11 cellular contexts compared by ENCODE assay signal in genomic region chr1:29639741-29640427, GRCh38.
A peak's percentile ranks its signal among the peaks of the same experiment; 100 is the strongest.
DNase-seq lines count a peak whose midpoint lies in the region; ATAC-seq, FAIRE-seq and TF ChIP-seq lines count a peak whose summit lies in the region.
"Had no signal": no experiment of that assay in that cellular context is flagged by ENCODE, and none has a peak within 500 bp of the region (broad histone marks: within the 10 kb centered on the region; RNA-seq: fewer than 3 reads in every experiment).

No MANE protein-coding gene starts in this region.

- DNase-seq in AG04450 (ENCODE audit: low read depth, low spot score) (peak; percentile 33), HCT116 (ENCODE audit: low read depth, low spot score) (peak; percentile 58), astrocyte of the cerebellum (ENCODE audit: low read depth) (peak; percentile 76), left lobe of liver (ENCODE audit: low spot score) (peak; percentile 31), NCI-H1436 (lab: John Stamatoyannopoulos, UW) (no peak), pancreas (no peak)
- DNase-seq: activated naive CD8-positive, alpha-beta T cell treated with anti-CD3 and anti-CD28 coated beads, Interleukin-2, amount 50 U/mL, for 24 hours; CD8-positive, alpha-beta memory T cell had no signal

- no peak for TF ChIP-seq POLR2A in HCT116 (IDR thresholded peaks at IDR 0.05; ENCODE audit: borderline replicate concordance, extremely low read depth, insufficient read depth, insufficient read length)

- H3K9me3 ChIP-seq in AG04450 (ENCODE audit: control insufficient read depth, insufficient read depth, low read length) (no peaks in the 10 kb centered on the region), HCT116 (ENCODE audit: control insufficient read depth in 1 of 2, insufficient read depth in 1 of 2, low read depth in 1 of 2, low read length in 2 of 2) (no peaks in the 10 kb centered on the region), pancreas (no peaks in the 10 kb centered on the region)

- H3K4me1 ChIP-seq in HCT116 (ENCODE audit: control insufficient read depth in 1 of 2, insufficient read depth in 2 of 2, low read length in 2 of 2): peaks cover 20 to 34% of the 10 kb centered on the region in 2 experiments
- no peaks in the 10 kb centered on the region for H3K4me1 ChIP-seq in pancreas

- H3K36me3 ChIP-seq in HCT116 (ENCODE audit: control insufficient read depth in 1 of 2, insufficient read depth in 2 of 2, low read length in 2 of 2) (no peaks in the 10 kb centered on the region), pancreas (no peaks in the 10 kb centered on the region)

- in situ Hi-C loops in astrocyte of the cerebellum (cut with HindIII; ENCODE audit: low sequenced_read_pairs): no loop called here

- peak overlapping the region; percentile 94 for H2AFZ ChIP-seq in HCT116 (ENCODE audit: low read depth, low read length, poor library complexity, severe bottlenecking)

- H3K4me3 ChIP-seq in AG04450 (ENCODE audit: low read depth, low read length): no peak overlapping the region
- H3K4me3 ChIP-seq in HCT116 (replicated peaks in 1 of 2; ENCODE audit: low read depth in 1 of 2, low read length in 2 of 2): peak overlapping the region in 1 of 2 experiments; percentile 19; a peak in 1 of 4 replicates
- no peak overlapping the region for H3K4me3 ChIP-seq in astrocyte of the cerebellum (ENCODE audit: low read depth, low read length)
- no peak overlapping the region for H3K4me3 ChIP-seq in pancreas
- H3K4me3 ChIP-seq: lung had no signal

- H3K9me2 ChIP-seq in HCT116 (ENCODE audit: insufficient read depth): no peaks in the 10 kb centered on the region

- no peak overlapping the region for H3K27ac ChIP-seq in AG04450 (ENCODE audit: low read depth, low read length)
- H3K27ac ChIP-seq in HCT116 (ENCODE audit: low read depth, low read length): peak overlapping the region; percentile 42
- no peak overlapping the region for H3K27ac ChIP-seq in pancreas

- POLR2A ChIA-PET in AG04450 (lab: Yijun Ruan, JAX) (no interaction called here), HCT116 (lab: Charles Lee) (interaction anchor here (1.2 kb wide), 1 partner anchor 13 kb away, joined by 3 read pairs; no protein-coding TSS in a partner anchor)

- TF ChIP-seq CTCF in AG04450 (IDR thresholded peaks at IDR 0.05; ENCODE audit: low read depth, low read length) (no peak), HCT116 (IDR thresholded peaks at IDR 0.05 in 2 of 3, conservative IDR thresholded peaks at IDR 0.05 in 1 of 3; ENCODE audit: borderline replicate concordance in 1 of 3, insufficient read depth in 1 of 3, low read depth in 2 of 3, low read length in 2 of 3) (no peak), astrocyte of the cerebellum (IDR thresholded peaks at IDR 0.05; ENCODE audit: low read depth, low read length, missing control alignments) (no peak), pancreas (IDR thresholded peaks at IDR 0.05) (no peak)

- no peaks in the 10 kb centered on the region for H4K20me1 ChIP-seq in HCT116 (ENCODE audit: insufficient read depth)

- intact Hi-C loops in HCT116 (cut with micrococcal nuclease) (no loop called here), pancreas (cut with DNase I) (no loop called here)

- peak overlapping the region; percentile 35 for H3K9ac ChIP-seq in HCT116 (ENCODE audit: low read length)

- CTCF ChIA-PET in AG04450 (lab: Charles Lee) (interaction anchor here (1.9 kb wide), 1 partner anchor 64 kb away, joined by 7 read pairs; no protein-coding TSS in a partner anchor), HCT116 (lab: Charles Lee) (no interaction called here)

- RAD21 ChIA-PET in HCT116 (lab: Charles Lee; ENCODE audit: low non-redundant PET in 1 of 2, low total read pairs in 2 of 2, uncharacterized antibody in 2 of 2, unreplicated experiment in 2 of 2): no interaction called here

- no peaks in the 10 kb centered on the region for H3K79me2 ChIP-seq in HCT116 (ENCODE audit: insufficient read depth, low read length)

- no peak for TF ChIP-seq RAD21 in HCT116 (IDR thresholded peaks at IDR 0.05; ENCODE audit: low read depth)

- H3K27me3 ChIP-seq in AG04450 (ENCODE audit: control insufficient read depth, insufficient read depth, low read length): no peaks in the 10 kb centered on the region
- H3K27me3 ChIP-seq in HCT116 (ENCODE audit: insufficient read depth, low read length): no peaks in the 10 kb centered on the region
- H3K27me3 ChIP-seq in pancreas: no peaks in the 10 kb centered on the region

- FAIRE-seq in pancreas (lab: Jason Lieb, UNC): no peak

- ATAC-seq in HCT116: peak; percentile 80
- no peak for ATAC-seq in left lobe of liver
- no peak for ATAC-seq in HG03159 (IDR thresholded peaks at IDR 0.05; ENCODE audit: unreplicated experiment)
- ATAC-seq in pancreas: no peak
- no peak for ATAC-seq in HG03460 (IDR thresholded peaks at IDR 0.05; ENCODE audit: unreplicated experiment)
- ATAC-seq: activated naive CD8-positive, alpha-beta T cell treated with anti-CD3 and anti-CD28 coated beads, Interleukin-2, amount 50 U/mL, for 24 hours had no signal

- no TSS peak for BruUV-seq in HCT116 (replicated peaks; lab: Mats Ljungman, UMichigan)

- WGBS in pancreas, 2 donors: 73 to 79% methylated on average over 15 of the region's 15 CpGs

- peak overlapping the region; percentile 70 for H3K4me2 ChIP-seq in HCT116 (ENCODE audit: low read length)

TF ChIP-seq in HCT116, 20 proteins besides CTCF, POLR2A, EP300 and RAD21:
- TF ChIP-seq ZBTB33 (IDR thresholded peaks at IDR 0.05; ENCODE audit: extremely low read depth, insufficient replicate concordance, low read length) (no peak), ELF1 (IDR thresholded peaks at IDR 0.05; ENCODE audit: borderline replicate concordance, low read depth) (no peak; the same call in 1 of the 2 replicates), MAX (IDR thresholded peaks at IDR 0.05) (no peak; the same call in 1 of the 2 replicates), CBX3 (IDR thresholded peaks at IDR 0.05; ENCODE audit: low read depth) (no peak; the same call in 1 of the 2 replicates), JUND (IDR thresholded peaks at IDR 0.05) (peak; percentile 44; the same call in 1 of the 2 replicates), EZH2 (IDR thresholded peaks at IDR 0.05) (no peak), ZNF274 (IDR thresholded peaks at IDR 0.05; ENCODE audit: low read depth, low read length) (no peak), EGR1 (IDR thresholded peaks at IDR 0.05; ENCODE audit: low read depth) (no peak), FOSL1 (IDR thresholded peaks at IDR 0.05; ENCODE audit: low read depth) (peak; percentile 57; the same call in 1 of the 2 replicates), ZFX (IDR thresholded peaks at IDR 0.05) (no peak), POLR2AphosphoS5 (IDR thresholded peaks at IDR 0.05; ENCODE audit: low read depth, low read length) (no peak), CEBPB (IDR thresholded peaks at IDR 0.05; ENCODE audit: low read depth) (no peak), YY1 (IDR thresholded peaks at IDR 0.05; ENCODE audit: extremely low read depth, insufficient replicate concordance, low read depth, low read length) (no peak), SP1 (IDR thresholded peaks at IDR 0.05; ENCODE audit: low read depth) (peak; percentile 45; the same call in 1 of the 2 replicates)

Comparison
In these comparisons a context has a peak if more than half of its experiments do, and no peak if none do; other contexts are left out.
1. DNase-seq: peak in AG04450 (single experiment), HCT116 (single experiment), astrocyte of the cerebellum (single experiment) and left lobe of liver (single experiment); none in NCI-H1436 (single experiment) and pancreas (0 of 6).